9 cellular contexts compared by ENCODE assay signal in the genomic region with DNA sequence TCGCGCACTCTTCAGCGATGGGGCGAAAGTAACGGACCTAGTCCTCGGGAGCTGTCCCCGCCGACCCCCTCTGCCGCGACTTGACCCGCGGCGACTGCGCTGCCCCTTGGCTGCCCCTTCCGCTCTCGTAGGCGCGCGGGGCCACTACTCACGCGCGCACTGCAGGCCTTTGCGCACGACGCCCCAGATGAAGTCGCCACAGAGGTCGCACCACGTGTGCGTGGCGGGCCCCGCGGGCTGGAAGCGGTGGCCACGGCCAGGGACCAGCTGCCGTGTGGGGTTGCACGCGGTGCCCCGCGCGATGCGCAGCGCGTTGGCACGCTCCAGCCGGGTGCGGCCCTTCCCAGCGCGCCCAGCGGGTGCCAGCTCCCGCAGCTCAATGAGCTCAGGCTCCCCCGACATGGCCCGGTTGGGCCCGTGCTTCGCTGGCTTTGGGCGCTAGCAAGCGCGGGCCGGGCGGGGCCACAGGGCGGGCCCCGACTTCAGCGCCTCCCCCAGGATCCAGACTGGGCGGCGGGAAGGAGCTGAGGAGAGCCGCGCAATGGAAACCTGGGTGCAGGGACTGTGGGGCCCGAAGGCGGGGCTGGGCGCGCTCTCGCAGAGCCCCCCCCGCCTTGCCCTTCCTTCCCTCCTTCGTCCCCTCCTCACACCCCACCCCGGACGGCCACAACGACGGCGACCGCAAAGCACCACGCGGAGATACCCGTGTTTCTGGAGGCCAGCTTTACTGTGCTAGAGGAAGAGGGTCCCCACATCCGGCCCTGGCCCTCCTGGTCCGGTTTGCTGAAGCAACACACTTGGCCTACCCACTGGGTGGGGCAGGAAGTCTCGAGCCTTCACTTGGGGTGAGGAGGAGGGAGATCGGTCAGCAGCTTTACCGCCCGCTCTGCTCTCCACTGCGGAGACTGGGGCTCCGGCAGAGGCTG. TPM values are rescaled to one million over a fixed set of nuclear protein-coding genes. Genes with fewer than 3 reads are reported as not detected.
A peak's percentile ranks its signal among the peaks of the same experiment; 100 is the strongest.
DNase-seq lines count a peak whose midpoint lies in the region; ATAC-seq, FAIRE-seq and TF ChIP-seq lines count a peak whose summit lies in the region.
"Had no signal": no experiment of that assay in that cellular context is flagged by ENCODE, and none has a peak within 500 bp of the region (broad histone marks: within the 10 kb centered on the region; RNA-seq: fewer than 3 reads in every experiment).

A gene with protein sequence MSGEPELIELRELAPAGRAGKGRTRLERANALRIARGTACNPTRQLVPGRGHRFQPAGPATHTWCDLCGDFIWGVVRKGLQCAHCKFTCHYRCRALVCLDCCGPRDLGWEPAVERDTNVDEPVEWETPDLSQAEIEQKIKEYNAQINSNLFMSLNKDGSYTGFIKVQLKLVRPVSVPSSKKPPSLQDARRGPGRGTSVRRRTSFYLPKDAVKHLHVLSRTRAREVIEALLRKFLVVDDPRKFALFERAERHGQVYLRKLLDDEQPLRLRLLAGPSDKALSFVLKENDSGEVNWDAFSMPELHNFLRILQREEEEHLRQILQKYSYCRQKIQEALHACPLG (minus strand): TSS at position 433 of the 926 bp plus-strand sequence. CDS start 31 bp downstream, at position 402.

- no peaks in the 10 kb centered on the region for H3K36me3 ChIP-seq in SK-N-SH (replicated peaks in 1 of 2; ENCODE audit: control insufficient read depth in 1 of 2, insufficient read depth in 2 of 2, low read length in 1 of 2)
- H3K36me3 ChIP-seq in K562 (ENCODE audit: control insufficient read depth, insufficient read depth, low read length), result peaks cover 10% of the 10 kb centered on the region; the same call in 2 of the 3 replicates
- no peaks in the 10 kb centered on the region for H3K36me3 ChIP-seq in iPS-20b (ENCODE audit: insufficient read depth, low read depth, low read length)

- H3K36me3 Mint-ChIP-seq in T-cell, result no peaks in the 10 kb centered on the region

- ATAC-seq in SK-N-SH treated with all-trans-retinoic acid at 6 μM for 48 hours, result no peak
- ATAC-seq in T-cell (replicated peaks in 1 of 4), result peak; percentile 5 to 20 (median 10)
- peak; percentile 56 for ATAC-seq in K562
- no peak for ATAC-seq in HG03460 (IDR thresholded peaks at IDR 0.05; ENCODE audit: unreplicated experiment)
- no peak for ATAC-seq in HG02623 (IDR thresholded peaks at IDR 0.05; ENCODE audit: unreplicated experiment)

- 96% methylated on average over 64 of the region's 90 CpGs for WGBS in SK-N-SH (ENCODE audit: low lambda C conversion rate)
- WGBS in K562 (ENCODE audit: insufficient coverage, low coverage, missing lambda C conversion rate), result 39% methylated on average over 39 of the region's 90 CpGs

- TF ChIP-seq CTCF in SK-N-SH (IDR thresholded peaks at IDR 0.05), result no peak
- no peak for TF ChIP-seq CTCF in K562 (IDR thresholded peaks at IDR 0.05 in 2 of 3, conservative IDR thresholded peaks at IDR 0.05 in 1 of 3; ENCODE audit: insufficient read depth in 2 of 3, low read depth in 1 of 3, low read length in 3 of 3)

- H3K79me2 ChIP-seq in SK-N-SH (ENCODE audit: insufficient read depth) (peaks cover 24% of the 10 kb centered on the region), K562 (ENCODE audit: control insufficient read depth, insufficient read depth, low read length) (peaks cover 50% of the 10 kb centered on the region)

- H3K9ac ChIP-seq in SK-N-SH (no peak within 1 kb of the TSS), K562 (ENCODE audit: insufficient read depth in 1 of 2, low read depth in 2 of 2, low read length in 2 of 2) (peak within 1 kb of the TSS; percentile 95 to 98), iPS-20b (ENCODE audit: low read depth, low read length) (peak within 1 kb of the TSS; percentile 45; the same call in 1 of the 2 replicates)

- CTCF ChIA-PET in SK-N-SH (lab: Yijun Ruan, JAX) (interaction anchor here (0.9 to 6.8 kb wide), 4 partner anchors 8 to 88 kb away, joined by 3 to 40 read pairs (median 3); partner anchors contain the start of genes CYB561D2 and NPRL2), T-cell (lab: Charles Lee) (interaction anchor here in 1 of 2 donors (0.7 to 1.5 kb wide), 5 partner anchors 10 to 201 kb away, joined by 3 to 7 read pairs (median 3); partner anchors contain the start of genes CYB561D2, HYAL3, NAA80 and NPRL2), K562 (lab: Yijun Ruan, JAX; ENCODE audit: low intra/inter-chr PET ratio) (no interaction called here)

- H3K9me3 ChIP-seq in SK-N-SH (no peaks in the 10 kb centered on the region), K562 (replicated peaks; ENCODE audit: control insufficient read depth, insufficient read depth, low read depth, low read length) (no peaks in the 10 kb centered on the region), iPS-20b (ENCODE audit: insufficient read depth, low read depth, low read length) (no peaks in the 10 kb centered on the region)

- TF ChIP-seq EP300 in SK-N-SH (IDR thresholded peaks at IDR 0.05; ENCODE audit: borderline replicate concordance in 1 of 2, low read depth in 1 of 2, low read length in 1 of 2), result no peak
- no peak for TF ChIP-seq EP300 in K562 (IDR thresholded peaks at IDR 0.05; ENCODE audit: low read length)

- peak within 1 kb of the TSS; percentile 86 to 90 (median 88) for H3K4me3 Mint-ChIP-seq in T-cell

- TSS peak; percentile 20 for BruUV-seq in K562 (replicated peaks; lab: Mats Ljungman, UMichigan)

- H3K4me1 ChIP-seq in SK-N-SH (ENCODE audit: control insufficient read depth in 1 of 2, insufficient read depth in 2 of 2, low read depth in 1 of 2, low read length in 1 of 2) (peaks cover 5 to 21% of the 10 kb centered on the region in 2 experiments; a peak in 3 of 4 replicates), K562 (replicated peaks in 1 of 2; ENCODE audit: control insufficient read depth in 2 of 2, insufficient read depth in 2 of 2, low read length in 2 of 2) (peaks cover 27 to 59% of the 10 kb centered on the region in 2 experiments; a peak in 4 of 5 replicates), iPS-20b (ENCODE audit: insufficient read depth, low read length) (no peaks in the 10 kb centered on the region)

- H3K27ac Mint-ChIP-seq in T-cell, result peak within 1 kb of the TSS; percentile 94 to 95

- peaks cover 3% of the 10 kb centered on the region for H3K9me1 ChIP-seq in K562 (ENCODE audit: control insufficient read depth, insufficient read depth, low read length)

- DNase-seq in SK-N-SH (no peak), T-cell (peak in 30 of 34 experiments; percentile 19 to 67 (median 49)), K562 (ENCODE audit: extremely low read depth in 1 of 4, low spot score in 3 of 4) (peak; percentile 56 to 77 (median 62))
- peak; percentile 53 to 74 (median 57) for DNase-seq in stimulated activated CD4-positive, alpha-beta T cell treated with anti-CD3 and anti-CD28 coated beads, Interleukin-12 subunit alpha, Interleukin-12 subunit beta, amount 100 ng/mL, for 48 hours (ENCODE audit: low read depth in 2 of 3, low spot score in 1 of 3)

- H3K27me3 Mint-ChIP-seq in T-cell, result no peaks in the 10 kb centered on the region

- peak; percentile 69 for TF ChIP-seq POLR2A in K562 (conservative IDR thresholded peaks at IDR 0.05)

- no peaks in the 10 kb centered on the region for H4K20me1 ChIP-seq in SK-N-SH (ENCODE audit: insufficient read depth)
- H4K20me1 ChIP-seq in K562 (replicated peaks; ENCODE audit: control insufficient read depth, insufficient read depth, low read length), result no peaks in the 10 kb centered on the region

- no peak within 1 kb of the TSS for H3K4me3 ChIP-seq in SK-N-SH (ENCODE audit: low read depth in 2 of 2, low read length in 1 of 2)
- H3K4me3 ChIP-seq in K562, result peak within 1 kb of the TSS; percentile 96
- H3K4me3 ChIP-seq in iPS-20b (ENCODE audit: low read length), result peak within 1 kb of the TSS; percentile 61

- H3K9me2 ChIP-seq in SK-N-SH, result no peaks in the 10 kb centered on the region

- intact Hi-C loops in K562 (cut with micrococcal nuclease), result no loop called here

- H2AFZ ChIP-seq in SK-N-SH (ENCODE audit: low read depth), result no peak within 1 kb of the TSS
- H2AFZ ChIP-seq in K562 (ENCODE audit: low read depth, low read length), result peak within 1 kb of the TSS; percentile 63; the same call in 1 of the 2 replicates

- H3K9me3 Mint-ChIP-seq in T-cell, result no peaks in the 10 kb centered on the region

- no peak for FAIRE-seq in K562 (lab: Jason Lieb, UNC)

- H3K4me2 ChIP-seq in SK-N-SH (no peak within 1 kb of the TSS), K562 (ENCODE audit: insufficient read depth, low read length) (peak within 1 kb of the TSS; percentile 72)

- H3K27me3 ChIP-seq in SK-N-SH (ENCODE audit: insufficient read depth), result no peaks in the 10 kb centered on the region
- H3K27me3 ChIP-seq in K562 (ENCODE audit: control insufficient read depth in 2 of 2, insufficient read depth in 2 of 2, low read length in 2 of 2), result no peaks in the 10 kb centered on the region
- H3K27me3 ChIP-seq in iPS-20b (ENCODE audit: insufficient read depth, low read length), result peaks cover 80% of the 10 kb centered on the region

- no peaks in the 10 kb centered on the region for H3F3A ChIP-seq in SK-N-SH (replicated peaks; ENCODE audit: insufficient read depth)

- H3K4me1 Mint-ChIP-seq in T-cell, result peaks cover 42 to 58% (median 49%) of the 10 kb centered on the region in 3 donors

- H3K27ac ChIP-seq in SK-N-SH (ENCODE audit: low read depth in 2 of 2, low read length in 1 of 2) (no peak within 1 kb of the TSS), K562 (ENCODE audit: extremely low read depth, low read depth, low read length) (peak within 1 kb of the TSS; percentile 99), iPS-20b (ENCODE audit: low read length) (no peak within 1 kb of the TSS)
- H3K27ac ChIP-seq: 22Rv1 had no signal

- POLR2A ChIA-PET in SK-N-SH (lab: Yijun Ruan, JAX) (no interaction called here), T-cell (lab: Charles Lee) (interaction anchor here (0.6 kb wide), 2 partner anchors 27 to 42 kb away, joined by 3 to 12 read pairs; no protein-coding TSS in a partner anchor), K562 (lab: Yijun Ruan, JAX) (interaction anchor here (0.5 to 1.5 kb wide), 3 partner anchors 10 to 242 kb away, joined by 3 to 5 read pairs (median 4); partner anchors contain the start of genes CYB561D2, NPRL2 and TUSC2)

- in situ Hi-C loops in K562 (cut with MboI), result no loop called here

- TF ChIP-seq RAD21 in SK-N-SH (IDR thresholded peaks at IDR 0.05; ENCODE audit: low read length), result no peak
- no peak for TF ChIP-seq RAD21 in K562 (CRISPR knock-in tag; conservative IDR thresholded peaks at IDR 0.05 in 1 of 2, IDR thresholded peaks at IDR 0.05 in 1 of 2)

RNA-seq across cellular contexts. Expression of the gene that starts here (rescaled TPM):
- polyA plus RNA-seq in SK-N-SH (2012; rRNA removed) (28.1 and 32.3 TPM in 2 replicates), K562 (2011; rRNA removed) (57.1 and 75.8 TPM in 2 replicates), K562 (2014; fragmentation: Illumina TruSeq; extraction: Trizol) (22.8 and 27.7 TPM in 2 replicates), K562 (2014; fragmentation: Nextera tagmentation; extraction: Ambion mirVana) (1 to 10 TPM; 3.6 to 7.0 TPM), K562 (2014; rRNA removed) (50.8 and 56.8 TPM in 2 replicates)
- 19.1 and 27.8 TPM in 2 replicates for polyA plus RNA-seq in SK-N-SH (2012; cell fraction: cytosol; rRNA removed)
- 34.1 and 37.0 TPM in 2 replicates for polyA plus RNA-seq in SK-N-SH (2012; cell fraction: nucleus; rRNA removed)
- total RNA-seq in T-cell (100 to 1,000 TPM in 1 of 5 donors, 10 to 100 TPM in 4; 73.2 to 153 (median 79.6) TPM), K562 (2014; rRNA removed) (38.6 and 51.1 TPM in 2 replicates), K562 (2014; rRNA removed; fragmentation: Illumina TruSeq; extraction: Trizol) (14.5 and 15.3 TPM in 2 replicates), K562 (2015; rRNA removed; fragmentation: Illumina TruSeq; extraction: Trizol) (22.1 and 24.6 TPM in 2 replicates), K562 (2021) (32.5 and 32.9 TPM in 2 replicates)
- total RNA-seq in K562 (2011; cell fraction: chromatin; rRNA removed; ENCODE audit: low replicate concordance), result 39.9 and 84.0 TPM in 2 replicates
- total RNA-seq in K562 (2011; cell fraction: nucleolus; rRNA removed), result 79.0 and 79.5 TPM in 2 replicates
- total RNA-seq in K562 (2011; cell fraction: nucleoplasm; rRNA removed), result 56.5 and 60.1 TPM in 2 replicates
- polyA plus RNA-seq in K562 (2011; cell fraction: cytosol; rRNA removed), result 67.7 and 69.8 TPM in 2 replicates
- polyA plus RNA-seq in K562 (2011; cell fraction: nucleus; rRNA removed), result 96.6 and 97.5 TPM in 2 replicates
- polyA plus RNA-seq in K562 (2012), result 31.0 and 45.4 TPM in 2 replicates
- polyA minus RNA-seq in K562 (2011; rRNA and poly(A)+ RNA removed), result 15.3 and 20.9 TPM in 2 replicates
- 18.1 and 21.2 TPM in 2 replicates for polyA minus RNA-seq in K562 (2011; cell fraction: cytosol; rRNA and poly(A)+ RNA removed)
- 22.6 and 30.2 TPM in 2 replicates for polyA minus RNA-seq in K562 (2011; cell fraction: nucleus; rRNA and poly(A)+ RNA removed)

Comparison
In these comparisons a context has a peak if more than half of its experiments do, and no peak if none do; other contexts are left out.
1. H3K4me3 ChIP-seq: peak in K562 (single experiment) and iPS-20b (single experiment); none in SK-N-SH (0 of 2).
2. ATAC-seq: peak in T-cell (4 of 4) and K562 (single experiment); none in SK-N-SH treated with all-trans-retinoic acid at 6 μM for 48 hours (single experiment), HG03460 (single experiment) and HG02623 (single experiment).
3. Of the 27 proteins assayed by ChIP-seq in both K562 and SK-N-SH: peak only in K562: GABPA, MAX, NRF1, POLR2AphosphoS5, REST, USF1 and 3 more; only in SK-N-SH: none; in both: none; in neither: 18.